ENCODE assay signal across 16 cellular contexts in genomic region chr10:86361134-86362128, GRCh38. TPM values are rescaled to one million over a fixed set of nuclear protein-coding genes. Genes with fewer than 3 reads are reported as not detected.
A peak's percentile ranks its signal among the peaks of the same experiment; 100 is the strongest.
DNase-seq lines count a peak whose midpoint lies in the region; ATAC-seq and TF ChIP-seq lines count a peak whose summit lies in the region.
"Had no signal": no experiment of that assay in that cellular context is flagged by ENCODE, and none has a peak within 500 bp of the region (broad histone marks: within the 10 kb centered on the region; RNA-seq: fewer than 3 reads in every experiment).

No MANE protein-coding gene starts in this region.

- intact Hi-C loops in heart left ventricle (cut with DNase I) (loop anchor here in 6 of 10 donors (5.0 to 10.0 kb wide), 7 partner anchors 257 to 574 kb away; no protein-coding TSS in a partner anchor), posterior cingulate gyrus (cut with DNase I) (no loop called here)

- 86 to 87% (median 87%) methylated on average over 5 of the region's 5 CpGs for WGBS in heart left ventricle, 4 donors

- no peak overlapping the region for H3K4me3 ChIP-seq in heart left ventricle
- no peak overlapping the region for H3K4me3 ChIP-seq in foreskin fibroblast (ENCODE audit: low read depth in 1 of 2, low read length in 2 of 2)
- H3K4me3 ChIP-seq: breast epithelium had no signal

- no peaks in the 10 kb centered on the region for H3K36me3 ChIP-seq in heart left ventricle
- H3K36me3 ChIP-seq: breast epithelium had no signal

- no peak for TF ChIP-seq POLR2A in heart left ventricle (IDR thresholded peaks at IDR 0.05)

- peaks cover 0 to 54% (median 16%) of the 10 kb centered on the region in 12 donors for H3K4me1 ChIP-seq in heart left ventricle
- H3K4me1 ChIP-seq: breast epithelium, foreskin keratinocyte had no signal

- H3K9me3 ChIP-seq in heart left ventricle = no peaks in the 10 kb centered on the region
- H3K9me3 ChIP-seq: breast epithelium had no signal

- TF ChIP-seq CTCF in heart left ventricle (IDR thresholded peaks at IDR 0.05) = no peak
- TF ChIP-seq CTCF in foreskin fibroblast (IDR thresholded peaks at IDR 0.05; ENCODE audit: low read depth, low read length) = no peak

- peak overlapping the region in 6 of 12 donors; percentile 3 to 61 (median 23) for H3K27ac ChIP-seq in heart left ventricle
- H3K27ac ChIP-seq: breast epithelium, foreskin keratinocyte had no signal

- DNase-seq in DMS153 (lab: John Stamatoyannopoulos, UW) (peak; percentile 70), NCI-H146 treated with DMSO at 0.1 percent for 48 hours (lab: John Stamatoyannopoulos, UW; ENCODE audit: unreplicated experiment) (peak; percentile 56), heart left ventricle (peak; percentile 32 to 56 (median 45)), posterior cingulate gyrus (peak in 6 of 10 donors; percentile 11 to 85 (median 56)), foreskin fibroblast (no peak), NCI-H526 treated with DMSO at 0.1 percent for 48 hours (lab: John Stamatoyannopoulos, UW) (no peak), NCI-H2029 (lab: John Stamatoyannopoulos, UW) (no peak)
- no peak for DNase-seq in activated CD4-positive, alpha-beta T cell treated with anti-CD3 and anti-CD28 coated beads for 4 hours
- DNase-seq: activated CD8-positive, alpha-beta T cell treated with anti-CD3 and anti-CD28 coated beads for 36 hours; activated gamma-delta T cell treated with Interleukin-2 at 50 U/mL for 16 hours; CD4-positive, CD25-positive, alpha-beta regulatory T cell; foreskin keratinocyte; Karpas-422; NCI-H2081 treated with DMSO at 0.1 percent for 48 hours; stimulated activated CD4-positive, alpha-beta T cell treated with anti-CD3 and anti-CD28 coated beads, Interleukin-4, amount 100 ng/mL, for 1 hour had no signal

- peaks cover 0 to 36% (median 14%) of the 10 kb centered on the region in 9 donors for H3K27me3 ChIP-seq in heart left ventricle

- ATAC-seq in heart left ventricle = peak; percentile 72 to 87 (median 80)
- ATAC-seq: activated CD8-positive, alpha-beta T cell treated with anti-CD3 and anti-CD28 coated beads for 36 hours; foreskin keratinocyte had no signal

RNA-seq across cellular contexts. Expression of gene GRID1, which starts 5.2 kb away (rescaled TPM):
- 1 to 10 TPM in 8 of 9 donors, under 1 TPM in 1; 0.93 to 3.4 (median 1.6) TPM for total RNA-seq in heart left ventricle
- 1 to 10 TPM in 1 of 2 donors, under 1 TPM in 1; 0.69 to 1.7 TPM for polyA plus RNA-seq in heart left ventricle
- total RNA-seq: activated CD8-positive, alpha-beta T cell treated with anti-CD3 and anti-CD28 coated beads for 36 hours; CD4-positive, CD25-positive, alpha-beta regulatory T cell; foreskin keratinocyte had no signal
- polyA plus RNA-seq: CD4-positive, CD25-positive, alpha-beta regulatory T cell; foreskin keratinocyte had no signal

Comparison
In these comparisons a context has a peak if more than half of its experiments do, and no peak if none do; other contexts are left out.
1. DNase-seq: peak in DMS153 (single experiment), NCI-H146 treated with DMSO at 0.1 percent for 48 hours (single experiment), heart left ventricle (5 of 5) and posterior cingulate gyrus (6 of 10); none in foreskin fibroblast (0 of 2), activated CD4-positive, alpha-beta T cell treated with anti-CD3 and anti-CD28 coated beads for 4 hours (0 of 2), NCI-H526 treated with DMSO at 0.1 percent for 48 hours (single experiment) and NCI-H2029 (single experiment).